ENCODE assay signal across 16 cellular contexts in genomic region chr4:112315446-112315845, GRCh38. TPM values are rescaled to one million over a fixed set of nuclear protein-coding genes. Genes with fewer than 3 reads are reported as not detected.
DNase-seq lines count a peak whose midpoint lies in the region; ATAC-seq and TF ChIP-seq lines count a peak whose summit lies in the region.
"Had no signal": no experiment of that assay in that cellular context is flagged by ENCODE, and none has a peak within 500 bp of the region (broad histone marks: within the 10 kb centered on the region; RNA-seq: fewer than 3 reads in every experiment).

No MANE protein-coding gene starts in this region.

- no peak overlapping the region for H3K27ac Mint-ChIP-seq in effector memory CD8-positive, alpha-beta T cell
- H3K27ac Mint-ChIP-seq: HFFc6 had no signal

- ATAC-seq in heart left ventricle: peak in 3 of 4 donors; percentile 26 to 68 (median 28)
- ATAC-seq in Right ventricle myocardium inferior: no peak
- ATAC-seq in left lung: peak; percentile 55
- ATAC-seq in effector memory CD8-positive, alpha-beta T cell (replicated peaks): no peak

- H3K36me3 ChIP-seq in heart left ventricle: peaks cover 0 to 4% (median 0%) of the 10 kb centered on the region in 9 donors
- H3K36me3 ChIP-seq in left lung: no peaks in the 10 kb centered on the region

- H3K9me3 Mint-ChIP-seq in effector memory CD8-positive, alpha-beta T cell: no peaks in the 10 kb centered on the region
- H3K9me3 Mint-ChIP-seq: HFFc6 had no signal

- no peak for DNase-seq in heart left ventricle
- DNase-seq in Right ventricle myocardium inferior (ENCODE audit: missing footprints): no peak
- DNase-seq in MV-4-11 (lab: John Stamatoyannopoulos, UW): peak; percentile 59
- no peak for DNase-seq in left lung
- DNase-seq in effector memory CD8-positive, alpha-beta T cell: no peak
- DNase-seq in activated CD8-positive, alpha-beta memory T cell treated with anti-CD3 and anti-CD28 coated beads for 24 hours: no peak
- no peak for DNase-seq in mucosa of gallbladder (ENCODE audit: low spot score)
- DNase-seq in inferior parietal cortex (ENCODE audit: extremely low spot score): no peak
- DNase-seq: CD4-positive, CD25-positive, alpha-beta regulatory T cell; DMS53; HFFc6; KG1; NCI-H2081; NCI-H524; OCI-M1; RPMI8226 had no signal

- H3K36me3 Mint-ChIP-seq in effector memory CD8-positive, alpha-beta T cell (ENCODE audit: insufficient read depth): no peaks in the 10 kb centered on the region

- H3K4me1 Mint-ChIP-seq in effector memory CD8-positive, alpha-beta T cell (ENCODE audit: low read depth in 2 of 2): peaks cover 0 to 7% of the 10 kb centered on the region in 2 donors

- H3K27ac ChIP-seq in heart left ventricle: peak overlapping the region in 1 of 12 donors; percentile 61
- peak overlapping the region in 1 of 2 donors; percentile 84 for H3K27ac ChIP-seq in left lung

- H3K9me3 ChIP-seq in heart left ventricle: no peaks in the 10 kb centered on the region
- H3K9me3 ChIP-seq in left lung: no peaks in the 10 kb centered on the region

- H3K4me3 Mint-ChIP-seq in effector memory CD8-positive, alpha-beta T cell: no peak overlapping the region
- H3K4me3 Mint-ChIP-seq: CD4-positive, CD25-positive, alpha-beta regulatory T cell; HFFc6 had no signal

- WGBS in heart left ventricle, 4 donors: 57 to 78% (median 69%) methylated on average over 3 of the region's 3 CpGs

- peaks cover 0 to 53% (median 0%) of the 10 kb centered on the region in 12 donors for H3K4me1 ChIP-seq in heart left ventricle
- peaks cover 0 to 61% of the 10 kb centered on the region in 2 donors for H3K4me1 ChIP-seq in left lung

- intact Hi-C loops in heart left ventricle (cut with DNase I) (no loop called here), Right ventricle myocardium inferior (cut with DNase I) (no loop called here), left lung (cut with DNase I) (no loop called here)

- H3K4me3 ChIP-seq in heart left ventricle: peak overlapping the region in 1 of 12 donors; percentile 0
- H3K4me3 ChIP-seq in left lung: no peak overlapping the region

- TF ChIP-seq POLR2A in heart left ventricle (IDR thresholded peaks at IDR 0.05): no peak

- TF ChIP-seq CTCF in heart left ventricle (IDR thresholded peaks at IDR 0.05) (no peak), left lung (IDR thresholded peaks at IDR 0.05) (no peak)

- H3K27me3 ChIP-seq in heart left ventricle (no peaks in the 10 kb centered on the region), left lung (no peaks in the 10 kb centered on the region)

- H3K27me3 Mint-ChIP-seq in effector memory CD8-positive, alpha-beta T cell: peaks cover 0 to 12% of the 10 kb centered on the region in 2 donors

RNA-seq across cellular contexts. Expression of gene ALPK1, which starts 18.3 kb away (rescaled TPM):
- 10 to 100 TPM in 2 of 9 donors, 1 to 10 TPM in 7; 2.2 to 21.7 (median 3.4) TPM for total RNA-seq in heart left ventricle
- polyA plus RNA-seq in heart left ventricle: 1 to 10 TPM; 1.3 to 2.6 TPM
- 5.5 TPM for total RNA-seq in Right ventricle myocardium inferior
- 10 to 100 TPM; 21.3 to 38.5 TPM for total RNA-seq in left lung
- 21.3 TPM for total RNA-seq in mucosa of gallbladder

RNA-seq across cellular contexts. Expression of gene TIFA, which starts 29.7 kb away (rescaled TPM):
- total RNA-seq in heart left ventricle (10 to 100 TPM in 6 of 9 donors, 1 to 10 TPM in 3; 3.9 to 21.3 (median 14.6) TPM), Right ventricle myocardium inferior (22.9 TPM), left lung (10 to 100 TPM; 12.7 to 18.8 TPM), mucosa of gallbladder (9.6 TPM)
- polyA plus RNA-seq in heart left ventricle: 1 to 10 TPM; 3.3 to 6.2 TPM

Comparison
In these comparisons a context has a peak if more than half of its experiments do, and no peak if none do; other contexts are left out.
1. ATAC-seq: peak in heart left ventricle (3 of 4) and left lung (single experiment); none in Right ventricle myocardium inferior (single experiment) and effector memory CD8-positive, alpha-beta T cell (single experiment).